In genomic region chr2:133986076-133986837, GRCh38 we compare ENCODE assay signal across 1 cellular context.
TF ChIP-seq lines count a peak whose summit lies in the region.

No MANE protein-coding gene starts in this region.

TF ChIP-seq in HCT116, 20 proteins besides CTCF, POLR2A, EP300 and RAD21 (continued from another document):
- TF ChIP-seq REST (IDR thresholded peaks at IDR 0.05; ENCODE audit: low read depth) (no peak), SIN3A (IDR thresholded peaks at IDR 0.05; ENCODE audit: low read depth) (no peak), ZNF274 (IDR thresholded peaks at IDR 0.05; ENCODE audit: low read depth, low read length) (no peak), EZH2 (IDR thresholded peaks at IDR 0.05) (no peak), CBX3 (IDR thresholded peaks at IDR 0.05; ENCODE audit: low read depth) (no peak), FOSL1 (IDR thresholded peaks at IDR 0.05; ENCODE audit: low read depth) (no peak)
